ENCODE assay signal across 11 cellular contexts in genomic region chr14:105059917-105060565, GRCh38. TPM values are rescaled to one million over a fixed set of nuclear protein-coding genes. Genes with fewer than 3 reads are reported as not detected.
DNase-seq lines count a peak whose midpoint lies in the region; ATAC-seq and TF ChIP-seq lines count a peak whose summit lies in the region.
"Had no signal": no experiment of that assay in that cellular context is flagged by ENCODE, and none has a peak within 500 bp of the region (broad histone marks: within the 10 kb centered on the region; RNA-seq: fewer than 3 reads in every experiment).

No MANE protein-coding gene starts in this region.

- no peak for DNase-seq in activated naive CD8-positive, alpha-beta T cell treated with anti-CD3 and anti-CD28 coated beads for 36 hours
- DNase-seq in naive thymus-derived CD4-positive, alpha-beta T cell: peak in 1 of 9 donors; percentile 15
- no peak for DNase-seq in effector CD8-positive, alpha-beta T cell (lab: John Stamatoyannopoulos, UW)
- no peak for DNase-seq in DMS 273 (lab: John Stamatoyannopoulos, UW; ENCODE audit: unreplicated experiment)
- DNase-seq: NCI-H1694 treated with DMSO at 0.1 percent for 48 hours had no signal

- H3K27me3 Mint-ChIP-seq in activated naive CD8-positive, alpha-beta T cell treated with anti-CD3 and anti-CD28 coated beads for 36 hours: no peaks in the 10 kb centered on the region
- no peaks in the 10 kb centered on the region for H3K27me3 Mint-ChIP-seq in naive thymus-derived CD4-positive, alpha-beta T cell

- H3K27ac Mint-ChIP-seq in activated naive CD8-positive, alpha-beta T cell treated with anti-CD3 and anti-CD28 coated beads for 36 hours: peak overlapping the region; percentile 90
- peak overlapping the region; percentile 91 to 99 (median 97) for H3K27ac Mint-ChIP-seq in naive thymus-derived CD4-positive, alpha-beta T cell

- H3K9ac ChIP-seq in BLaER1 treated with 17β-estradiol and CSF1 and Interleukin-3, amounts not matched to agents 10 nM and 100 nM: peak overlapping the region; percentile 74 to 93 (median 87)

- H3K4me2 ChIP-seq in BLaER1 treated with 17β-estradiol and CSF1 and Interleukin-3, amounts not matched to agents 10 nM and 100 nM: peak overlapping the region; percentile 96 to 100 (median 98)

- peaks cover 29% of the 10 kb centered on the region for H3K36me3 Mint-ChIP-seq in activated naive CD8-positive, alpha-beta T cell treated with anti-CD3 and anti-CD28 coated beads for 36 hours
- peaks cover 0 to 21% (median 10%) of the 10 kb centered on the region in 5 donors for H3K36me3 Mint-ChIP-seq in naive thymus-derived CD4-positive, alpha-beta T cell

- intact Hi-C loops in naive thymus-derived CD4-positive, alpha-beta T cell (cut with micrococcal nuclease): loop anchor here (1.0 to 2.0 kb wide), 3 partner anchors 15 to 39 kb away; partner anchors contain the start of gene CDCA4 (in 1 of the 2)

- POLR2A ChIA-PET in naive thymus-derived CD4-positive, alpha-beta T cell (lab: Charles Lee): interaction anchor here (0.5 to 7.0 kb wide), 8 partner anchors 12 to 417 kb away, joined by 3 to 71 read pairs (median 4); no protein-coding TSS in a partner anchor

- H3K36me3 ChIP-seq in BLaER1 treated with 17β-estradiol and CSF1 and Interleukin-3, amounts not matched to agents 10 nM and 100 nM: peaks cover 23 to 32% (median 30%) of the 10 kb centered on the region in 11 experiments
- H3K36me3 ChIP-seq in naive thymus-derived CD4-positive, alpha-beta T cell (ENCODE audit: control insufficient read depth in 2 of 3, insufficient read depth in 3 of 3, low read length in 3 of 3): peaks cover 0 to 24% (median 7%) of the 10 kb centered on the region in 3 experiments
- H3K36me3 ChIP-seq: HAP-1 had no signal

- ATAC-seq in naive thymus-derived CD4-positive, alpha-beta T cell: no peak
- ATAC-seq in HG03432 (IDR thresholded peaks at IDR 0.05; ENCODE audit: unreplicated experiment) (no peak), HG02588 (IDR thresholded peaks at IDR 0.05; ENCODE audit: unreplicated experiment) (no peak)

- peaks cover 69 to 79% (median 74%) of the 10 kb centered on the region in 10 experiments for H3K4me1 ChIP-seq in BLaER1 treated with 17β-estradiol and CSF1 and Interleukin-3, amounts not matched to agents 10 nM and 100 nM
- H3K4me1 ChIP-seq in naive thymus-derived CD4-positive, alpha-beta T cell (ENCODE audit: control insufficient read depth in 2 of 2, insufficient read depth in 2 of 2, low read length in 2 of 2): peaks cover 44 to 64% of the 10 kb centered on the region in 2 donors
- H3K4me1 ChIP-seq: HAP-1 had no signal

- no peaks in the 10 kb centered on the region for H3K9me3 Mint-ChIP-seq in activated naive CD8-positive, alpha-beta T cell treated with anti-CD3 and anti-CD28 coated beads for 36 hours
- H3K9me3 Mint-ChIP-seq in naive thymus-derived CD4-positive, alpha-beta T cell: no peaks in the 10 kb centered on the region

- no peak for TF ChIP-seq CTCF in GM12875 (IDR thresholded peaks at IDR 0.05; ENCODE audit: borderline replicate concordance, insufficient read depth, low read depth, low read length)

- H4K20me1 ChIP-seq in BLaER1 treated with 17β-estradiol and CSF1 and Interleukin-3, amounts not matched to agents 10 nM and 100 nM: peaks cover 0 to 59% (median 43%) of the 10 kb centered on the region in 11 experiments; a peak in 18 of 22 replicates

- H3K4me3 ChIP-seq in BLaER1 treated with 17β-estradiol and CSF1 and Interleukin-3, amounts not matched to agents 10 nM and 100 nM: peak overlapping the region; percentile 12 to 82 (median 66); a peak in 18 of 20 replicates
- H3K4me3 ChIP-seq in GM12875 (ENCODE audit: low read depth, low read length): peak overlapping the region; percentile 69
- peak overlapping the region; percentile 74 for H3K4me3 ChIP-seq in naive thymus-derived CD4-positive, alpha-beta T cell (ENCODE audit: low read length)
- H3K4me3 ChIP-seq: HAP-1 had no signal

- no peaks in the 10 kb centered on the region for H3K9me3 ChIP-seq in BLaER1 treated with 17β-estradiol and CSF1 and Interleukin-3, amounts not matched to agents 10 nM and 100 nM (replicated peaks in 1 of 11)
- H3K9me3 ChIP-seq in naive thymus-derived CD4-positive, alpha-beta T cell (ENCODE audit: control insufficient read depth in 2 of 3, low read length in 3 of 3): no peaks in the 10 kb centered on the region
- H3K9me3 ChIP-seq: HAP-1, left lung had no signal

- no peaks in the 10 kb centered on the region for H3K27me3 ChIP-seq in BLaER1 treated with 17β-estradiol and CSF1 and Interleukin-3, amounts not matched to agents 10 nM and 100 nM
- H3K27me3 ChIP-seq in naive thymus-derived CD4-positive, alpha-beta T cell (ENCODE audit: control insufficient read depth in 2 of 2, insufficient read depth in 2 of 2, low read length in 2 of 2): no peaks in the 10 kb centered on the region

- peak overlapping the region; percentile 78 to 96 (median 93) for H3K27ac ChIP-seq in BLaER1 treated with 17β-estradiol and CSF1 and Interleukin-3, amounts not matched to agents 10 nM and 100 nM
- H3K27ac ChIP-seq in naive thymus-derived CD4-positive, alpha-beta T cell (ENCODE audit: low read depth, low read length): peak overlapping the region; percentile 96

- H3K4me1 Mint-ChIP-seq in activated naive CD8-positive, alpha-beta T cell treated with anti-CD3 and anti-CD28 coated beads for 36 hours: peaks cover 57% of the 10 kb centered on the region
- H3K4me1 Mint-ChIP-seq in naive thymus-derived CD4-positive, alpha-beta T cell: peaks cover 42 to 67% (median 58%) of the 10 kb centered on the region in 7 donors

- CTCF ChIA-PET in naive thymus-derived CD4-positive, alpha-beta T cell (lab: Charles Lee): interaction anchor here (1.0 to 6.7 kb wide), 4 partner anchors 13 to 85 kb away, joined by 3 to 39 read pairs (median 4); no protein-coding TSS in a partner anchor

- H3K4me3 Mint-ChIP-seq in activated naive CD8-positive, alpha-beta T cell treated with anti-CD3 and anti-CD28 coated beads for 36 hours: peak overlapping the region; percentile 92
- peak overlapping the region; percentile 82 to 96 (median 92) for H3K4me3 Mint-ChIP-seq in naive thymus-derived CD4-positive, alpha-beta T cell

RNA-seq across cellular contexts. Expression of gene GPR132, which starts 5.2 kb away (rescaled TPM):
- 10 to 100 TPM; 23.9 to 24.1 TPM for total RNA-seq in activated naive CD8-positive, alpha-beta T cell treated with anti-CD3 and anti-CD28 coated beads for 36 hours
- total RNA-seq in naive thymus-derived CD4-positive, alpha-beta T cell: 10 to 100 TPM; 37.8 to 58.7 (median 45.2) TPM
- 10 to 100 TPM in 1 of 2 donors, 1 to 10 TPM in 1; 9.3 to 40.2 TPM for polyA plus RNA-seq in naive thymus-derived CD4-positive, alpha-beta T cell

RNA-seq across cellular contexts. Expression of gene CDCA4, which starts 39.2 kb away (rescaled TPM):
- total RNA-seq in activated naive CD8-positive, alpha-beta T cell treated with anti-CD3 and anti-CD28 coated beads for 36 hours: 10 to 100 TPM; 89.7 to 89.8 TPM
- 10 to 100 TPM; 12.7 to 47.8 (median 14.0) TPM for total RNA-seq in naive thymus-derived CD4-positive, alpha-beta T cell
- polyA plus RNA-seq in naive thymus-derived CD4-positive, alpha-beta T cell: 10 to 100 TPM in 1 of 2 donors, 1 to 10 TPM in 1; 8.0 to 12.1 TPM
